Comparison of ENCODE assay signal across 8 cellular contexts in genomic region chr5:139635606-139636206, GRCh38. TPM values are rescaled to one million over a fixed set of nuclear protein-coding genes. Genes with fewer than 3 reads are reported as not detected.
DNase-seq lines count a peak whose midpoint lies in the region; ATAC-seq, FAIRE-seq and TF ChIP-seq lines count a peak whose summit lies in the region.

No MANE protein-coding gene starts in this region.

- peak; percentile 10 for ATAC-seq in stimulated activated memory B cell treated with anti-CD40 and anti-IgM and Interleukin-4, amounts not matched to agents 10 μg/mL and 1 μg/mL and 100 μg/mL, for 72 hours
- ATAC-seq in GM21367 (IDR thresholded peaks at IDR 0.05; ENCODE audit: unreplicated experiment) (no peak), GM19455 (IDR thresholded peaks at IDR 0.05; ENCODE audit: unreplicated experiment) (no peak)

- H3K27ac ChIP-seq in kidney (ENCODE audit: low read depth in 2 of 2, low read length in 2 of 2), result peak overlapping the region; percentile 70 to 94

- H3K27me3 Mint-ChIP-seq in HFFc6 (ENCODE audit: insufficient read depth), result peaks cover 5% of the 10 kb centered on the region
- H3K27me3 Mint-ChIP-seq in stimulated activated memory B cell treated with anti-CD40 and anti-IgM and Interleukin-4, amounts not matched to agents 10 μg/mL and 1 μg/mL and 100 μg/mL, for 72 hours, result no peaks in the 10 kb centered on the region

- H3K4me3 ChIP-seq in cardiac fibroblast (replicated peaks in 1 of 2; ENCODE audit: low read depth in 2 of 2, low read length in 2 of 2) (no peak overlapping the region), kidney (ENCODE audit: low read length in 2 of 2) (peak overlapping the region in 1 of 2 donors; percentile 9)

- H3K27ac Mint-ChIP-seq in HFFc6, result peak overlapping the region; percentile 97
- peak overlapping the region; percentile 96 for H3K27ac Mint-ChIP-seq in stimulated activated memory B cell treated with anti-CD40 and anti-IgM and Interleukin-4, amounts not matched to agents 10 μg/mL and 1 μg/mL and 100 μg/mL, for 72 hours

- peak overlapping the region; percentile 34; the same call in 1 of the 2 replicates for H3K4me3 Mint-ChIP-seq in HFFc6
- peak overlapping the region; percentile 90 for H3K4me3 Mint-ChIP-seq in stimulated activated memory B cell treated with anti-CD40 and anti-IgM and Interleukin-4, amounts not matched to agents 10 μg/mL and 1 μg/mL and 100 μg/mL, for 72 hours

- peaks cover 57% of the 10 kb centered on the region for H3K4me1 Mint-ChIP-seq in HFFc6 (ENCODE audit: low read depth)
- peaks cover 77% of the 10 kb centered on the region for H3K4me1 Mint-ChIP-seq in stimulated activated memory B cell treated with anti-CD40 and anti-IgM and Interleukin-4, amounts not matched to agents 10 μg/mL and 1 μg/mL and 100 μg/mL, for 72 hours

- no peaks in the 10 kb centered on the region for H3K36me3 Mint-ChIP-seq in HFFc6 (ENCODE audit: low read depth)
- H3K36me3 Mint-ChIP-seq in stimulated activated memory B cell treated with anti-CD40 and anti-IgM and Interleukin-4, amounts not matched to agents 10 μg/mL and 1 μg/mL and 100 μg/mL, for 72 hours, result no peaks in the 10 kb centered on the region

- no peak for FAIRE-seq in kidney (lab: Jason Lieb, UNC)

- H3K9me3 Mint-ChIP-seq in HFFc6, result no peaks in the 10 kb centered on the region
- no peaks in the 10 kb centered on the region for H3K9me3 Mint-ChIP-seq in stimulated activated memory B cell treated with anti-CD40 and anti-IgM and Interleukin-4, amounts not matched to agents 10 μg/mL and 1 μg/mL and 100 μg/mL, for 72 hours

- H3K36me3 ChIP-seq in kidney (ENCODE audit: control insufficient read depth in 1 of 2, insufficient read depth in 2 of 2, low read length in 2 of 2), result peaks cover 0 to 3% of the 10 kb centered on the region in 2 donors

- peaks cover 38 to 52% of the 10 kb centered on the region in 2 donors for H3K4me1 ChIP-seq in kidney (ENCODE audit: control insufficient read depth in 1 of 2, insufficient read depth in 1 of 2, low read depth in 1 of 2, low read length in 2 of 2)

- DNase-seq in DMS79 (lab: John Stamatoyannopoulos, UW), result peak; percentile 74
- peak; percentile 85 for DNase-seq in HFFc6
- peak; percentile 96 for DNase-seq in RPMI7951 (ENCODE audit: low read depth)
- DNase-seq in cardiac fibroblast (ENCODE audit: low read depth in 2 of 2), result peak; percentile 96 to 98
- peak; percentile 95 for DNase-seq in kidney

- H3K9ac ChIP-seq in kidney (ENCODE audit: low read length in 2 of 2), result peak overlapping the region; percentile 22 to 65

- H3K9me3 ChIP-seq in kidney (ENCODE audit: control insufficient read depth in 1 of 2, low read length in 2 of 2), result no peaks in the 10 kb centered on the region

- TF ChIP-seq CTCF in HFFc6 (IDR thresholded peaks at IDR 0.05) (peak; percentile 78), cardiac fibroblast (IDR thresholded peaks at IDR 0.05; ENCODE audit: low read depth, low read length) (peak; percentile 69), kidney (IDR thresholded peaks at IDR 0.05; ENCODE audit: borderline replicate concordance, extremely low read depth, insufficient read depth) (peak; percentile 66)

- intact Hi-C loops in kidney (cut with DNase I), result no loop called here

RNA-seq across cellular contexts. Expression of gene CXXC5, which starts 12.4 kb away (rescaled TPM):
- 10 to 100 TPM; 46.4 to 58.5 (median 49.2) TPM for total RNA-seq in HFFc6 (2021; fragmentation: NEBNext Ultra II Directional; extraction: Animal tissue kit (Norgen Biotek cat#: 25700))
- 39.8 and 43.0 TPM in 2 replicates for total RNA-seq in RPMI7951 (2014; rRNA removed; shearing (Covaris generic))
- total RNA-seq in kidney, result 122 TPM
- polyA plus RNA-seq in kidney (ENCODE audit: insufficient read depth, low read depth, low replicate concordance), result 116 TPM
